In the genomic region with DNA sequence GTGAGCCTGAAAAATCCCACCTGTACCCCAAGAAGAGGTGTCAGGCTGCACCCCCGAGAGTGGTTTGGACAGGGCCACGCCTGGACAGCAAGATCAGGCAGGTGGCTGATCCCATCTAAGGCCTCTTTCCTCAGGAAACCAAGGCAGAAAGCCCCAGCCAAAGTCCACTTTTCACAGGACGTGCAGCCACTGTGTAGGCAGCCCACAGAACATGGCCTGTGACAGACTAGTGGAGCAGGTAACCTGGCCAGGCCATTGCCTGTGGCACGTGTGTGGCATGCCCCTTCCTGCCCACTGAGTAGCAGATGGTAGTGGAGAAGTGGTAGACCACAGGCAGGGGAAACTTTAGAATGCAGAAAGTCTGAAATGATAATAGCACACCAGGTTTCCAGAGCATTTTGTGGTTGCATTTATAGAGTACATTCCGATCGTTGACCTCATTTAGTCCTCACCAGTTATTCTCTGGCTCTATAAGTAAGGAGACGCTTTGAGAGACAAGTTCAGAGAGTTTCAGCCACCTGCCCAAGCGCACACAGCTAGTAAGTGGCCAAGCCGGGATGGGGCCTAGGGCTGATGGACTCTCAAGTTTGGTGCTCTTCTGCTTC, we compare ENCODE assay signal across 8 cellular contexts.
DNase-seq lines count a peak whose midpoint lies in the region; ATAC-seq and TF ChIP-seq lines count a peak whose summit lies in the region.

No MANE protein-coding gene starts in this region.

- H3K4me3 ChIP-seq in AG10803 (ENCODE audit: low read length) (no peak overlapping the region), HL-60 (replicated peaks; ENCODE audit: insufficient read depth, low read length) (no peak overlapping the region)

- peaks cover 14 to 17% (median 16%) of the 10 kb centered on the region in 3 donors for H3K4me1 Mint-ChIP-seq in naive B cell

- H3K27me3 ChIP-seq in HL-60 (ENCODE audit: insufficient read depth, poor library complexity, severe bottlenecking) = no peaks in the 10 kb centered on the region

- peak overlapping the region; percentile 45 for H3K27ac ChIP-seq in HL-60 (replicated peaks)

- no peak for TF ChIP-seq CTCF in AG10803 (conservative IDR thresholded peaks at IDR 0.05; ENCODE audit: low read length)
- no peak for TF ChIP-seq CTCF in HL-60 (IDR thresholded peaks at IDR 0.05; ENCODE audit: insufficient read depth, low read length)
- TF ChIP-seq CTCF in GM13976 (IDR thresholded peaks at IDR 0.05; ENCODE audit: borderline replicate concordance, control extremely low read depth, extremely low read depth, insufficient read depth, missing control alignments) = no peak

- peaks cover 26 to 39% of the 10 kb centered on the region in 2 donors for H3K36me3 Mint-ChIP-seq in naive B cell

- no peaks in the 10 kb centered on the region for H3K9me3 Mint-ChIP-seq in naive B cell

- peak overlapping the region; percentile 82 to 96 (median 89) for H3K27ac Mint-ChIP-seq in naive B cell

- in situ Hi-C loops in GM13976 (cut with MboI; ENCODE audit: low sequenced_read_pairs, unreplicated experiment) = no loop called here

- ATAC-seq in naive B cell (ENCODE audit: low read depth in 2 of 2) = no peak

- peak; percentile 76 for DNase-seq in AG10803 (ENCODE audit: low read depth)
- peak in 1 of 2 experiments; percentile 63 for DNase-seq in HL-60 (ENCODE audit: low read depth in 1 of 2, low spot score in 1 of 2)
- peak; percentile 75 for DNase-seq in astrocyte of the hippocampus (ENCODE audit: low read depth, low spot score)
- no peak for DNase-seq in naive B cell
- no peak for DNase-seq in NCI-H748 treated with DMSO at 0.1 percent for 48 hours (lab: John Stamatoyannopoulos, UW)
- no peak for DNase-seq in GM13976 (ENCODE audit: low spot score)
- no peak for DNase-seq in NCI-H82 (lab: John Stamatoyannopoulos, UW)
- DNase-seq in stimulated activated CD4-positive, alpha-beta T cell treated with anti-CD3 and anti-CD28 coated beads, Interleukin-4, amount 100 ng/mL, for 1 hour = no peak

- peak overlapping the region in 1 of 8 donors; percentile 1 for H3K4me3 Mint-ChIP-seq in naive B cell

- no peaks in the 10 kb centered on the region for H3K27me3 Mint-ChIP-seq in naive B cell

Comparison
In these comparisons a context has a peak if more than half of its experiments do, and no peak if none do; other contexts are left out.
1. DNase-seq: peak in AG10803 (single experiment) and astrocyte of the hippocampus (single experiment); none in naive B cell (single experiment), NCI-H748 treated with DMSO at 0.1 percent for 48 hours (single experiment), GM13976 (single experiment), NCI-H82 (single experiment) and stimulated activated CD4-positive, alpha-beta T cell treated with anti-CD3 and anti-CD28 coated beads, Interleukin-4, amount 100 ng/mL, for 1 hour (single experiment).